Comparison of ENCODE assay signal across 1 cellular context in the genomic region with DNA sequence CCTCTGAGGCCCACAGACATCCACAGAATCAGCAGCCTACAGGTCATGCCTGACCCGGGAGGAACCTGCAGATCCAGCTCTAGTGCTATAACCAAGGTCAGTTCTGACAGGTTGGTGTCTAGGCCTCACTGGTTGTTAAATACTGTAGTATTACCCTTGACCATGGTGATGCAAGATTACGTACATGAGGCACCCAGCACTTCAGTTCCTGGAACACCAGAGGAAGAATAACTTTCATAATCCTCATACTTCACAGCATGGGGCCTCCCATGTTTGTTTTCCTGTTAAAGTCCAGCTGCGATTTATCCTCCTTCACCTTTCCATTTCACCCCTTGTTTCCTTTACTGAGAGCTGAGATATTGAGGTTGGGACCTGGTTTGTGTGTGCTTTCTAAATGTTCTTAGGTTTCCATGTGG.
TF ChIP-seq lines count a peak whose summit lies in the region.

No MANE protein-coding gene starts in this region.

TF ChIP-seq in K562, 482 proteins besides CTCF, POLR2A, EP300 and RAD21 (continued from another document):
- TF ChIP-seq SNIP1 (IDR thresholded peaks at IDR 0.05; ENCODE audit: low read depth) (no peak), CBX3 (IDR thresholded peaks at IDR 0.05; ENCODE audit: borderline replicate concordance in 1 of 2, low read length in 2 of 2) (no peak), SMARCC2 (IDR thresholded peaks at IDR 0.05; ENCODE audit: low read depth) (no peak), SRSF9 (IDR thresholded peaks at IDR 0.05; ENCODE audit: borderline replicate concordance, low read depth, low read length) (no peak), GABPB1 (CRISPR knock-in tag; IDR thresholded peaks at IDR 0.05) (no peak), MCM7 (IDR thresholded peaks at IDR 0.05) (no peak), HOXB6 (CRISPR knock-in tag; IDR thresholded peaks at IDR 0.05; ENCODE audit: borderline replicate concordance) (no peak), ZNF707 (CRISPR knock-in tag; conservative IDR thresholded peaks at IDR 0.05) (no peak), SIX5 (IDR thresholded peaks at IDR 0.05; ENCODE audit: borderline replicate concordance in 1 of 2, insufficient read depth in 1 of 2, low read depth in 1 of 2, low read length in 2 of 2) (no peak), HCFC1 (IDR thresholded peaks at IDR 0.05; ENCODE audit: low read depth, low read length) (no peak), ZNF589 (CRISPR knock-in tag; IDR thresholded peaks at IDR 0.05; ENCODE audit: low read depth) (peak; percentile 80), JUNB (CRISPR knock-in tag; conservative IDR thresholded peaks at IDR 0.05) (no peak), ZNF23 (CRISPR knock-in tag; IDR thresholded peaks at IDR 0.05) (no peak), CAMTA2 (CRISPR knock-in tag; conservative IDR thresholded peaks at IDR 0.05) (no peak), POLR2AphosphoS2 (IDR thresholded peaks at IDR 0.05; ENCODE audit: low read length) (no peak), SMAD4 (CRISPR knock-in tag; conservative IDR thresholded peaks at IDR 0.05) (peak; percentile 78; the same call in 1 of the 2 replicates), SRSF3 (IDR thresholded peaks at IDR 0.05; ENCODE audit: insufficient read depth, low read length) (no peak), CBX2 (IDR thresholded peaks at IDR 0.05; ENCODE audit: insufficient read depth, low read length, poor library complexity, severe bottlenecking) (no peak), KLF1 (tag; IDR thresholded peaks at IDR 0.05) (no peak), RBM34 (IDR thresholded peaks at IDR 0.05; ENCODE audit: borderline replicate concordance, insufficient read depth, low read length) (no peak), ARID1B (IDR thresholded peaks at IDR 0.05) (no peak), DPF2 (IDR thresholded peaks at IDR 0.05) (no peak), CBX5 (IDR thresholded peaks at IDR 0.05; ENCODE audit: borderline replicate concordance, low read depth) (no peak), SREBF1 (IDR thresholded peaks at IDR 0.05; ENCODE audit: borderline replicate concordance, low read depth, low read length) (no peak), NRF1 (conservative IDR thresholded peaks at IDR 0.05 in 1 of 2, IDR thresholded peaks at IDR 0.05 in 1 of 2) (no peak), ZNF507 (tag; conservative IDR thresholded peaks at IDR 0.05) (no peak), CHD4 (IDR thresholded peaks at IDR 0.05; ENCODE audit: insufficient read depth, insufficient replicate concordance, low read depth, low read length, poor library complexity, severe bottlenecking) (no peak), HNRNPL (IDR thresholded peaks at IDR 0.05; ENCODE audit: low read depth, low read length) (no peak), KDM1A (IDR thresholded peaks at IDR 0.05) (no peak)
- TF ChIP-seq, protein P1, sequence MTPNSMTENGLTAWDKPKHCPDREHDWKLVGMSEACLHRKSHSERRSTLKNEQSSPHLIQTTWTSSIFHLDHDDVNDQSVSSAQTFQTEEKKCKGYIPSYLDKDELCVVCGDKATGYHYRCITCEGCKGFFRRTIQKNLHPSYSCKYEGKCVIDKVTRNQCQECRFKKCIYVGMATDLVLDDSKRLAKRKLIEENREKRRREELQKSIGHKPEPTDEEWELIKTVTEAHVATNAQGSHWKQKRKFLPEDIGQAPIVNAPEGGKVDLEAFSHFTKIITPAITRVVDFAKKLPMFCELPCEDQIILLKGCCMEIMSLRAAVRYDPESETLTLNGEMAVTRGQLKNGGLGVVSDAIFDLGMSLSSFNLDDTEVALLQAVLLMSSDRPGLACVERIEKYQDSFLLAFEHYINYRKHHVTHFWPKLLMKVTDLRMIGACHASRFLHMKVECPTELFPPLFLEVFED (CRISPR knock-in tag; conservative IDR thresholded peaks at IDR 0.05): no peak
- TF ChIP-seq, protein P2, sequence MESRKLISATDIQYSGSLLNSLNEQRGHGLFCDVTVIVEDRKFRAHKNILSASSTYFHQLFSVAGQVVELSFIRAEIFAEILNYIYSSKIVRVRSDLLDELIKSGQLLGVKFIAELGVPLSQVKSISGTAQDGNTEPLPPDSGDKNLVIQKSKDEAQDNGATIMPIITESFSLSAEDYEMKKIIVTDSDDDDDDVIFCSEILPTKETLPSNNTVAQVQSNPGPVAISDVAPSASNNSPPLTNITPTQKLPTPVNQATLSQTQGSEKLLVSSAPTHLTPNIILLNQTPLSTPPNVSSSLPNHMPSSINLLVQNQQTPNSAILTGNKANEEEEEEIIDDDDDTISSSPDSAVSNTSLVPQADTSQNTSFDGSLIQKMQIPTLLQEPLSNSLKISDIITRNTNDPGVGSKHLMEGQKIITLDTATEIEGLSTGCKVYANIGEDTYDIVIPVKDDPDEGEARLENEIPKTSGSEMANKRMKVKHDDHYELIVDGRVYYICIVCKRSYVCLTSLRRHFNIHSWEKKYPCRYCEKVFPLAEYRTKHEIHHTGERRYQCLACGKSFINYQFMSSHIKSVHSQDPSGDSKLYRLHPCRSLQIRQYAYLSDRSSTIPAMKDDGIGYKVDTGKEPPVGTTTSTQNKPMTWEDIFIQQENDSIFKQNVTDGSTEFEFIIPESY (CRISPR knock-in tag; IDR thresholded peaks at IDR 0.05): no peak
- TF ChIP-seq, protein P3, sequence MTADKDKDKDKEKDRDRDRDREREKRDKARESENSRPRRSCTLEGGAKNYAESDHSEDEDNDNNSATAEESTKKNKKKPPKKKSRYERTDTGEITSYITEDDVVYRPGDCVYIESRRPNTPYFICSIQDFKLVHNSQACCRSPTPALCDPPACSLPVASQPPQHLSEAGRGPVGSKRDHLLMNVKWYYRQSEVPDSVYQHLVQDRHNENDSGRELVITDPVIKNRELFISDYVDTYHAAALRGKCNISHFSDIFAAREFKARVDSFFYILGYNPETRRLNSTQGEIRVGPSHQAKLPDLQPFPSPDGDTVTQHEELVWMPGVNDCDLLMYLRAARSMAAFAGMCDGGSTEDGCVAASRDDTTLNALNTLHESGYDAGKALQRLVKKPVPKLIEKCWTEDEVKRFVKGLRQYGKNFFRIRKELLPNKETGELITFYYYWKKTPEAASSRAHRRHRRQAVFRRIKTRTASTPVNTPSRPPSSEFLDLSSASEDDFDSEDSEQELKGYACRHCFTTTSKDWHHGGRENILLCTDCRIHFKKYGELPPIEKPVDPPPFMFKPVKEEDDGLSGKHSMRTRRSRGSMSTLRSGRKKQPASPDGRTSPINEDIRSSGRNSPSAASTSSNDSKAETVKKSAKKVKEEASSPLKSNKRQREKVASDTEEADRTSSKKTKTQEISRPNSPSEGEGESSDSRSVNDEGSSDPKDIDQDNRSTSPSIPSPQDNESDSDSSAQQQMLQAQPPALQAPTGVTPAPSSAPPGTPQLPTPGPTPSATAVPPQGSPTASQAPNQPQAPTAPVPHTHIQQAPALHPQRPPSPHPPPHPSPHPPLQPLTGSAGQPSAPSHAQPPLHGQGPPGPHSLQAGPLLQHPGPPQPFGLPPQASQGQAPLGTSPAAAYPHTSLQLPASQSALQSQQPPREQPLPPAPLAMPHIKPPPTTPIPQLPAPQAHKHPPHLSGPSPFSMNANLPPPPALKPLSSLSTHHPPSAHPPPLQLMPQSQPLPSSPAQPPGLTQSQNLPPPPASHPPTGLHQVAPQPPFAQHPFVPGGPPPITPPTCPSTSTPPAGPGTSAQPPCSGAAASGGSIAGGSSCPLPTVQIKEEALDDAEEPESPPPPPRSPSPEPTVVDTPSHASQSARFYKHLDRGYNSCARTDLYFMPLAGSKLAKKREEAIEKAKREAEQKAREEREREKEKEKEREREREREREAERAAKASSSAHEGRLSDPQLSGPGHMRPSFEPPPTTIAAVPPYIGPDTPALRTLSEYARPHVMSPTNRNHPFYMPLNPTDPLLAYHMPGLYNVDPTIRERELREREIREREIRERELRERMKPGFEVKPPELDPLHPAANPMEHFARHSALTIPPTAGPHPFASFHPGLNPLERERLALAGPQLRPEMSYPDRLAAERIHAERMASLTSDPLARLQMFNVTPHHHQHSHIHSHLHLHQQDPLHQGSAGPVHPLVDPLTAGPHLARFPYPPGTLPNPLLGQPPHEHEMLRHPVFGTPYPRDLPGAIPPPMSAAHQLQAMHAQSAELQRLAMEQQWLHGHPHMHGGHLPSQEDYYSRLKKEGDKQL (CRISPR knock-in tag; IDR thresholded peaks at IDR 0.05; ENCODE audit: borderline replicate concordance): no peak
- TF ChIP-seq, protein P4, sequence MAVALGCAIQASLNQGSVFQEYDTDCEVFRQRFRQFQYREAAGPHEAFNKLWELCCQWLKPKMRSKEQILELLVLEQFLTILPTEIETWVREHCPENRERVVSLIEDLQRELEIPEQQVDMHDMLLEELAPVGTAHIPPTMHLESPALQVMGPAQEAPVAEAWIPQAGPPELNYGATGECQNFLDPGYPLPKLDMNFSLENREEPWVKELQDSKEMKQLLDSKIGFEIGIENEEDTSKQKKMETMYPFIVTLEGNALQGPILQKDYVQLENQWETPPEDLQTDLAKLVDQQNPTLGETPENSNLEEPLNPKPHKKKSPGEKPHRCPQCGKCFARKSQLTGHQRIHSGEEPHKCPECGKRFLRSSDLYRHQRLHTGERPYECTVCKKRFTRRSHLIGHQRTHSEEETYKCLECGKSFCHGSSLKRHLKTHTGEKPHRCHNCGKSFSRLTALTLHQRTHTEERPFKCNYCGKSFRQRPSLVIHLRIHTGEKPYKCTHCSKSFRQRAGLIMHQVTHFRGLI (CRISPR knock-in tag; IDR thresholded peaks at IDR 0.05): peak; percentile 8; the same call in 1 of the 2 replicates
- TF ChIP-seq, protein P5, sequence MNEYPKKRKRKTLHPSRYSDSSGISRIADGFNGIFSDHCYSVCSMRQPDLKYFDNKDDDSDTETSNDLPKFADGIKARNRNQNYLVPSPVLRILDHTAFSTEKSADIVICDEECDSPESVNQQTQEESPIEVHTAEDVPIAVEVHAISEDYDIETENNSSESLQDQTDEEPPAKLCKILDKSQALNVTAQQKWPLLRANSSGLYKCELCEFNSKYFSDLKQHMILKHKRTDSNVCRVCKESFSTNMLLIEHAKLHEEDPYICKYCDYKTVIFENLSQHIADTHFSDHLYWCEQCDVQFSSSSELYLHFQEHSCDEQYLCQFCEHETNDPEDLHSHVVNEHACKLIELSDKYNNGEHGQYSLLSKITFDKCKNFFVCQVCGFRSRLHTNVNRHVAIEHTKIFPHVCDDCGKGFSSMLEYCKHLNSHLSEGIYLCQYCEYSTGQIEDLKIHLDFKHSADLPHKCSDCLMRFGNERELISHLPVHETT (CRISPR knock-in tag; conservative IDR thresholded peaks at IDR 0.05 in 1 of 2, IDR thresholded peaks at IDR 0.05 in 1 of 2): peak in 1 of 2 experiments; percentile 22; a peak in 1 of 4 replicates
- TF ChIP-seq, protein P6, sequence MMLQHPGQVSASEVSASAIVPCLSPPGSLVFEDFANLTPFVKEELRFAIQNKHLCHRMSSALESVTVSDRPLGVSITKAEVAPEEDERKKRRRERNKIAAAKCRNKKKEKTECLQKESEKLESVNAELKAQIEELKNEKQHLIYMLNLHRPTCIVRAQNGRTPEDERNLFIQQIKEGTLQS (IDR thresholded peaks at IDR 0.05): peak; percentile 77
- TF ChIP-seq, protein P6 (CRISPR knock-in tag; conservative IDR thresholded peaks at IDR 0.05): no peak
- TF ChIP-seq, protein P7, sequence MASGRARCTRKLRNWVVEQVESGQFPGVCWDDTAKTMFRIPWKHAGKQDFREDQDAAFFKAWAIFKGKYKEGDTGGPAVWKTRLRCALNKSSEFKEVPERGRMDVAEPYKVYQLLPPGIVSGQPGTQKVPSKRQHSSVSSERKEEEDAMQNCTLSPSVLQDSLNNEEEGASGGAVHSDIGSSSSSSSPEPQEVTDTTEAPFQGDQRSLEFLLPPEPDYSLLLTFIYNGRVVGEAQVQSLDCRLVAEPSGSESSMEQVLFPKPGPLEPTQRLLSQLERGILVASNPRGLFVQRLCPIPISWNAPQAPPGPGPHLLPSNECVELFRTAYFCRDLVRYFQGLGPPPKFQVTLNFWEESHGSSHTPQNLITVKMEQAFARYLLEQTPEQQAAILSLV (tag; IDR thresholded peaks at IDR 0.05): no peak
- TF ChIP-seq, protein P8, sequence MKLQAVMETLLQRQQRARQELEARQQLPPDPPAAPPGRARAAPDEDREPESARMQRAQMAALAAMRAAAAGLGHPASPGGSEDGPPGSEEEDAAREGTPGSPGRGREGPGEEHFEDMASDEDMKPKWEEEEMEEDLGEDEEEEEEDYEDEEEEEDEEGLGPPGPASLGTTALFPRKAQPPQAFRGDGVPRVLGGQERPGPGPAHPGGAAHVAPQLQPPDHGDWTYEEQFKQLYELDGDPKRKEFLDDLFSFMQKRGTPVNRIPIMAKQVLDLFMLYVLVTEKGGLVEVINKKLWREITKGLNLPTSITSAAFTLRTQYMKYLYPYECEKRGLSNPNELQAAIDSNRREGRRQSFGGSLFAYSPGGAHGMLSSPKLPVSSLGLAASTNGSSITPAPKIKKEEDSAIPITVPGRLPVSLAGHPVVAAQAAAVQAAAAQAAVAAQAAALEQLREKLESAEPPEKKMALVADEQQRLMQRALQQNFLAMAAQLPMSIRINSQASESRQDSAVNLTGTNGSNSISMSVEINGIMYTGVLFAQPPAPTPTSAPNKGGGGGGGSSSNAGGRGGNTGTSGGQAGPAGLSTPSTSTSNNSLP (IDR thresholded peaks at IDR 0.05; ENCODE audit: borderline replicate concordance, low read depth, low read length): no peak
- TF ChIP-seq, protein P9, sequence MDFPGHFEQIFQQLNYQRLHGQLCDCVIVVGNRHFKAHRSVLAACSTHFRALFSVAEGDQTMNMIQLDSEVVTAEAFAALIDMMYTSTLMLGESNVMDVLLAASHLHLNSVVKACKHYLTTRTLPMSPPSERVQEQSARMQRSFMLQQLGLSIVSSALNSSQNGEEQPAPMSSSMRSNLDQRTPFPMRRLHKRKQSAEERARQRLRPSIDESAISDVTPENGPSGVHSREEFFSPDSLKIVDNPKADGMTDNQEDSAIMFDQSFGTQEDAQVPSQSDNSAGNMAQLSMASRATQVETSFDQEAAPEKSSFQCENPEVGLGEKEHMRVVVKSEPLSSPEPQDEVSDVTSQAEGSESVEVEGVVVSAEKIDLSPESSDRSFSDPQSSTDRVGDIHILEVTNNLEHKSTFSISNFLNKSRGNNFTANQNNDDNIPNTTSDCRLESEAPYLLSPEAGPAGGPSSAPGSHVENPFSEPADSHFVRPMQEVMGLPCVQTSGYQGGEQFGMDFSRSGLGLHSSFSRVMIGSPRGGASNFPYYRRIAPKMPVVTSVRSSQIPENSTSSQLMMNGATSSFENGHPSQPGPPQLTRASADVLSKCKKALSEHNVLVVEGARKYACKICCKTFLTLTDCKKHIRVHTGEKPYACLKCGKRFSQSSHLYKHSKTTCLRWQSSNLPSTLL (IDR thresholded peaks at IDR 0.05): no peak
- TF ChIP-seq, protein P10, sequence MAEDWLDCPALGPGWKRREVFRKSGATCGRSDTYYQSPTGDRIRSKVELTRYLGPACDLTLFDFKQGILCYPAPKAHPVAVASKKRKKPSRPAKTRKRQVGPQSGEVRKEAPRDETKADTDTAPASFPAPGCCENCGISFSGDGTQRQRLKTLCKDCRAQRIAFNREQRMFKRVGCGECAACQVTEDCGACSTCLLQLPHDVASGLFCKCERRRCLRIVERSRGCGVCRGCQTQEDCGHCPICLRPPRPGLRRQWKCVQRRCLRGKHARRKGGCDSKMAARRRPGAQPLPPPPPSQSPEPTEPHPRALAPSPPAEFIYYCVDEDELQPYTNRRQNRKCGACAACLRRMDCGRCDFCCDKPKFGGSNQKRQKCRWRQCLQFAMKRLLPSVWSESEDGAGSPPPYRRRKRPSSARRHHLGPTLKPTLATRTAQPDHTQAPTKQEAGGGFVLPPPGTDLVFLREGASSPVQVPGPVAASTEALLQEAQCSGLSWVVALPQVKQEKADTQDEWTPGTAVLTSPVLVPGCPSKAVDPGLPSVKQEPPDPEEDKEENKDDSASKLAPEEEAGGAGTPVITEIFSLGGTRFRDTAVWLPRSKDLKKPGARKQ (CRISPR knock-in tag; IDR thresholded peaks at IDR 0.05): no peak
